Comparison of ENCODE assay signal across 11 cellular contexts in genomic region chr20:36101201-36101600, GRCh38. TPM values are rescaled to one million over a fixed set of nuclear protein-coding genes. Genes with fewer than 3 reads are reported as not detected.
DNase-seq lines count a peak whose midpoint lies in the region; ATAC-seq and TF ChIP-seq lines count a peak whose summit lies in the region.
"Had no signal": no experiment of that assay in that cellular context is flagged by ENCODE, and none has a peak within 500 bp of the region (broad histone marks: within the 10 kb centered on the region; RNA-seq: fewer than 3 reads in every experiment).

No MANE protein-coding gene starts in this region.

- intact Hi-C loops in left lung (cut with DNase I), result no loop called here

- H3K4me1 ChIP-seq in BE2C (peaks cover 3% of the 10 kb centered on the region; the same call in 1 of the 2 replicates), MM.1S (ENCODE audit: low read length) (peaks cover 58% of the 10 kb centered on the region), RWPE2 (ENCODE audit: insufficient read depth, poor library complexity, severe bottlenecking) (peaks cover 20% of the 10 kb centered on the region), left lung (peaks cover 18 to 40% of the 10 kb centered on the region in 2 donors)

- H3K9ac ChIP-seq in MM.1S (ENCODE audit: low read length), result peak overlapping the region; percentile 3; the same call in 1 of the 2 replicates

- peaks cover 26% of the 10 kb centered on the region for H3F3A ChIP-seq in MM.1S (ENCODE audit: insufficient read depth, low read length)

- no peaks in the 10 kb centered on the region for H3K9me3 ChIP-seq in BE2C
- H3K9me3 ChIP-seq in MM.1S (replicated peaks; ENCODE audit: insufficient read depth, low read length), result no peaks in the 10 kb centered on the region
- H3K9me3 ChIP-seq in RWPE2 (ENCODE audit: severe bottlenecking), result no peaks in the 10 kb centered on the region
- no peaks in the 10 kb centered on the region for H3K9me3 ChIP-seq in left lung

- H3K4me2 ChIP-seq in MM.1S (ENCODE audit: low read depth, low read length), result peak overlapping the region; percentile 23; the same call in 1 of the 2 replicates

- H3K36me3 ChIP-seq in BE2C, result no peaks in the 10 kb centered on the region
- no peaks in the 10 kb centered on the region for H3K36me3 ChIP-seq in MM.1S (replicated peaks; ENCODE audit: insufficient read depth, low read length)
- H3K36me3 ChIP-seq in RWPE2 (ENCODE audit: low read depth), result no peaks in the 10 kb centered on the region
- no peaks in the 10 kb centered on the region for H3K36me3 ChIP-seq in left lung

- no peak overlapping the region for H2AFZ ChIP-seq in MM.1S (ENCODE audit: low read length)

- ATAC-seq in RWPE2 (ENCODE audit: low read depth), result 0 out of 3 replicates have a peak, but pooled peaks have one; percentile 8
- peak; percentile 55 for ATAC-seq in left lung
- ATAC-seq in HG02884 (IDR thresholded peaks at IDR 0.05; ENCODE audit: unreplicated experiment), result no peak
- no peak for ATAC-seq in HG02938 (IDR thresholded peaks at IDR 0.05; ENCODE audit: unreplicated experiment)
- ATAC-seq: HCT116 had no signal

- H4K20me1 ChIP-seq in MM.1S (ENCODE audit: insufficient read depth, low read length), result no peaks in the 10 kb centered on the region

- H3K27me3 ChIP-seq in BE2C (no peaks in the 10 kb centered on the region), MM.1S (replicated peaks; ENCODE audit: insufficient read depth, low read length) (no peaks in the 10 kb centered on the region), RWPE2 (ENCODE audit: insufficient read depth, poor library complexity, severe bottlenecking) (no peaks in the 10 kb centered on the region), left lung (no peaks in the 10 kb centered on the region)

- peak; percentile 20 for DNase-seq in BE2C
- DNase-seq in MM.1S, result peak; percentile 86
- no peak for DNase-seq in RWPE2 (ENCODE audit: low spot score)
- DNase-seq in left lung, result peak in 1 of 2 donors; percentile 56
- no peak for DNase-seq in substantia nigra (lab: John Stamatoyannopoulos, UW)
- DNase-seq in activated CD4-positive, alpha-beta T cell treated with anti-CD3 and anti-CD28 coated beads, Interleukin-2, amount 50 U/mL, for 1 hour, result no peak
- DNase-seq: activated naive CD8-positive, alpha-beta T cell treated with anti-CD3 and anti-CD28 coated beads for 36 hours; Right ventricle myocardium superior had no signal

- H3K27ac ChIP-seq in MM.1S (ENCODE audit: low read length) (peak overlapping the region; percentile 73), RWPE2 (ENCODE audit: poor library complexity, severe bottlenecking) (no peak overlapping the region), left lung (peak overlapping the region in 1 of 2 donors; percentile 19), substantia nigra (ENCODE audit: low read depth, low read length, poor library complexity, severe bottlenecking) (no peak overlapping the region)

- H3K79me2 ChIP-seq in MM.1S (ENCODE audit: low read length), result peaks cover 17% of the 10 kb centered on the region; the same call in 1 of the 2 replicates

- TF ChIP-seq CTCF in BE2C (IDR thresholded peaks at IDR 0.05; ENCODE audit: low read depth, low read length), result no peak
- no peak for TF ChIP-seq CTCF in MM.1S (IDR thresholded peaks at IDR 0.05; ENCODE audit: low read length)
- no peak for TF ChIP-seq CTCF in RWPE2 (IDR thresholded peaks at IDR 0.05; ENCODE audit: poor library complexity, severe bottlenecking)
- no peak for TF ChIP-seq CTCF in left lung (IDR thresholded peaks at IDR 0.05)

- H3K9me2 ChIP-seq in MM.1S (replicated peaks; ENCODE audit: insufficient read depth, low read length), result no peaks in the 10 kb centered on the region

- H3K4me3 ChIP-seq in BE2C (ENCODE audit: low read depth, low read length) (no peak overlapping the region), MM.1S (ENCODE audit: low read length) (no peak overlapping the region), RWPE2 (ENCODE audit: severe bottlenecking) (no peak overlapping the region), left lung (no peak overlapping the region)

RNA-seq across cellular contexts. Expression of gene EPB41L1, which starts 53.3 kb away (rescaled TPM):
- 16.4 TPM for polyA plus RNA-seq in BE2C (2012; ENCODE audit: insufficient read depth, insufficient read length, low read depth)
- total RNA-seq in left lung, result 10 to 100 TPM; 41.5 to 80.1 TPM

Comparison
In these comparisons a context has a peak if more than half of its experiments do, and no peak if none do; other contexts are left out.
1. DNase-seq: peak in BE2C (single experiment) and MM.1S (single experiment); none in RWPE2 (single experiment), substantia nigra (0 of 49) and activated CD4-positive, alpha-beta T cell treated with anti-CD3 and anti-CD28 coated beads, Interleukin-2, amount 50 U/mL, for 1 hour (single experiment).
2. ATAC-seq: peak in RWPE2 (single experiment) and left lung (single experiment); none in HG02884 (single experiment) and HG02938 (single experiment).